ENCODE assay signal across 8 cellular contexts in the genomic region with DNA sequence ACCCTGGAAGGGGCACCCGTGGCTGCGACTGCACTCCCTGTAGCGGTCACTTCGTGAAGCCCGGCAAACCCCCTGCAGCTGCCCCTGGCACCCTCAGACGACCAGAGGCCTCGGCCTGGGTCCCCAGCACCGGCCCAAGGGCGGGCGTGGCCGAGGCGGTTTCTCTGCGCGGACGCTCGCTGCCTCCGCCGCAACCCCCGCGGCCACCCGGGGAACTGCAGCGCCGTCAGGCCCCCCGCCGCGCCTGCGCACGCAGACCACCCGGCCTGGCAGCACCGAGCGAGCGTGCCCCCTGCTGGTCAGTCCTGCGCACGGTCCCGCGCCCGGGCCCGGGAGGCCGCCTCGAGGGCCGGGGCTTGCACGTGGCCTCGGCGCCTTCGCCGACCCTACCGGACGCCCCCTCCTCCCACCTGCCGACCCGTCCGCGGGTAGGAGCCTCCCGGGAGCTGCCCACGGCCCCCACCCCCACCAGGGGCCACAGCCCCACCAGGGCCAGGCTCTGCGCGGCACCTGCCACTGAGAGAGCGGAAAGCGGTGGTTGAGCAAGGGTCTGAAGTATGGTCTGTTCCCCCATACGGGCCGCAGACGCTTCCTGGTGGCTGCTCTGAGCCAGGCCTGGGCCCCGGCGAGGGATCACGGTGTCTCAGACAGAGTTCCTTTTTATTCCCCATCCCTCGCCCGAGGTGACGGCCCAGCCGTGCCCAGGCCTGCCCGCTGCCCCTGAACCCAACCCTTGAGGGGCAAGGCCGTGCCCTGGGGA. TPM values are rescaled to one million over a fixed set of nuclear protein-coding genes. Genes with fewer than 3 reads are reported as not detected.
DNase-seq lines count a peak whose midpoint lies in the region; ATAC-seq and TF ChIP-seq lines count a peak whose summit lies in the region.

No MANE protein-coding gene starts in this region.

- no TSS peak for BruUV-seq in PC-3 (replicated peaks; lab: Mats Ljungman, UMichigan)

- no peaks in the 10 kb centered on the region for H3F3A ChIP-seq in PC-3 (ENCODE audit: low read length, unreplicated experiment)

- no peaks in the 10 kb centered on the region for H3K36me3 ChIP-seq in HUES64 (ENCODE audit: insufficient read depth, low read length)
- H3K36me3 ChIP-seq in PC-3 (ENCODE audit: low read depth, low read length), result no peaks in the 10 kb centered on the region
- H3K36me3 ChIP-seq in fibroblast of lung (ENCODE audit: control insufficient read depth, insufficient read depth, low read length), result no peaks in the 10 kb centered on the region

- H4K20me1 ChIP-seq in PC-3 (ENCODE audit: low read length) (no peaks in the 10 kb centered on the region), fibroblast of lung (ENCODE audit: control insufficient read depth, extremely low read depth, insufficient read depth, low read length) (no peaks in the 10 kb centered on the region)

- H2AFZ ChIP-seq in PC-3 (ENCODE audit: low read length) (peak overlapping the region; percentile 79), fibroblast of lung (ENCODE audit: low read length) (peak overlapping the region; percentile 65)

- 15% methylated on average over 70 of the region's 70 CpGs for WGBS in HUES64

- intact Hi-C loops in PC-3 (cut with micrococcal nuclease), result loop anchor here (2.0 kb wide), 1 partner anchor 67 kb away; no protein-coding TSS in a partner anchor

- ATAC-seq in GM21515 (IDR thresholded peaks at IDR 0.05; ENCODE audit: unreplicated experiment), result peak; percentile 81
- ATAC-seq in PC-3, result peak; percentile 86
- peak; percentile 94 to 95 for ATAC-seq in activated T-cell treated with anti-CD3 and anti-CD28 coated beads, Interleukin-2, amount 50 U/mL, for 4 hours
- ATAC-seq in naive thymus-derived CD8-positive, alpha-beta T cell, result peak; percentile 97

- no peak overlapping the region for H3K27ac ChIP-seq in HUES64 (ENCODE audit: low read depth, low read length)
- no peak overlapping the region for H3K27ac ChIP-seq in PC-3 (ENCODE audit: low read length)
- no peak overlapping the region for H3K27ac ChIP-seq in fibroblast of lung (ENCODE audit: insufficient read depth, low read length)

- CTCF ChIA-PET in PC-3 (lab: Charles Lee), result no interaction called here

- no peaks in the 10 kb centered on the region for H3K9me3 ChIP-seq in HUES64 (ENCODE audit: insufficient read depth, low read depth, low read length)
- no peaks in the 10 kb centered on the region for H3K9me3 ChIP-seq in PC-3 (ENCODE audit: low read length)
- no peaks in the 10 kb centered on the region for H3K9me3 ChIP-seq in fibroblast of lung (ENCODE audit: control insufficient read depth, insufficient read depth, low read depth, low read length)

- H3K9ac ChIP-seq in HUES64 (ENCODE audit: low read depth, low read length), result no peak overlapping the region; the same call in 1 of the 2 replicates
- H3K9ac ChIP-seq in PC-3 (ENCODE audit: low read length), result peak overlapping the region; percentile 66
- H3K9ac ChIP-seq in fibroblast of lung (ENCODE audit: insufficient read depth, low read length), result peak overlapping the region; percentile 46

- peaks cover 2% of the 10 kb centered on the region for H3K4me1 Mint-ChIP-seq in activated T-cell treated with anti-CD3 and anti-CD28 coated beads, Interleukin-2, amount 50 U/mL, for 4 hours (ENCODE audit: low read depth)
- peaks cover 0 to 6% (median 2%) of the 10 kb centered on the region in 4 donors for H3K4me1 Mint-ChIP-seq in naive thymus-derived CD8-positive, alpha-beta T cell

- H3K4me3 Mint-ChIP-seq in activated T-cell treated with anti-CD3 and anti-CD28 coated beads, Interleukin-2, amount 50 U/mL, for 4 hours, result peak overlapping the region; percentile 54
- H3K4me3 Mint-ChIP-seq in naive thymus-derived CD8-positive, alpha-beta T cell, result peak overlapping the region in 7 of 10 donors; percentile 45 to 76 (median 67)

- H3K79me2 ChIP-seq in PC-3 (ENCODE audit: low read length) (no peaks in the 10 kb centered on the region), fibroblast of lung (ENCODE audit: control insufficient read depth, insufficient read depth, low read length) (no peaks in the 10 kb centered on the region)

- POLR2A ChIA-PET in PC-3 (lab: Charles Lee; ENCODE audit: unreplicated experiment), result no interaction called here
- POLR2A ChIA-PET in naive thymus-derived CD8-positive, alpha-beta T cell (lab: Charles Lee), result interaction anchor here (0.7 to 1.5 kb wide), 5 partner anchors 14 to 437 kb away, joined by 3 to 7 read pairs (median 3); partner anchors contain the start of genes EME2, NUBP2, RPS2 and SPSB3

- H3K27me3 ChIP-seq in HUES64 (ENCODE audit: insufficient read depth, low read length) (peaks cover 11% of the 10 kb centered on the region), PC-3 (ENCODE audit: low read length) (no peaks in the 10 kb centered on the region), fibroblast of lung (ENCODE audit: control insufficient read depth, insufficient read depth, low read length) (peaks cover 1% of the 10 kb centered on the region)

- TF ChIP-seq CTCF in PC-3 (conservative IDR thresholded peaks at IDR 0.05; ENCODE audit: low read depth, low read length), result peak; percentile 68
- TF ChIP-seq CTCF in fibroblast of lung (conservative IDR thresholded peaks at IDR 0.05 in 1 of 2, IDR thresholded peaks at IDR 0.05 in 1 of 2; ENCODE audit: low read depth in 1 of 2, low read length in 2 of 2), result peak; percentile 47 to 75

- H3K4me3 ChIP-seq in HUES64 (ENCODE audit: low read length), result peak overlapping the region; percentile 50
- H3K4me3 ChIP-seq in PC-3 (ENCODE audit: low read length), result peak overlapping the region; percentile 64
- H3K4me3 ChIP-seq in fibroblast of lung (replicated peaks in 1 of 4; ENCODE audit: control extremely low read depth in 1 of 4, insufficient read depth in 1 of 4, low read depth in 3 of 4, low read length in 4 of 4), result peak overlapping the region; percentile 29 to 58 (median 32)

- H3K9me2 ChIP-seq in PC-3 (replicated peaks; ENCODE audit: low read length), result no peaks in the 10 kb centered on the region

- DNase-seq in DMS 273 (lab: John Stamatoyannopoulos, UW; ENCODE audit: unreplicated experiment), result peak; percentile 95
- peak; percentile 80 for DNase-seq in PC-3
- peak; percentile 93 for DNase-seq in activated T-cell treated with anti-CD3 and anti-CD28 coated beads, Interleukin-2, amount 50 U/mL, for 4 hours
- peak; percentile 67 to 80 for DNase-seq in fibroblast of lung (ENCODE audit: low read depth in 2 of 2)
- peak; percentile 79 to 98 (median 93) for DNase-seq in naive thymus-derived CD8-positive, alpha-beta T cell
- peak; percentile 75 to 87 for DNase-seq in stimulated activated CD8-positive, alpha-beta memory T cell treated with anti-CD3 and anti-CD28 coated beads, Interleukin-7, amount 100 ng/mL, for 48 hours (ENCODE audit: extremely low read depth in 1 of 2, low read depth in 1 of 2)

- no peaks in the 10 kb centered on the region for H3K27me3 Mint-ChIP-seq in activated T-cell treated with anti-CD3 and anti-CD28 coated beads, Interleukin-2, amount 50 U/mL, for 4 hours (ENCODE audit: low read depth)
- peaks cover 0 to 4% (median 1%) of the 10 kb centered on the region in 5 donors for H3K27me3 Mint-ChIP-seq in naive thymus-derived CD8-positive, alpha-beta T cell

- peak overlapping the region; percentile 79 for H3K4me2 ChIP-seq in PC-3 (ENCODE audit: low read length)
- peak overlapping the region; percentile 68 for H3K4me2 ChIP-seq in fibroblast of lung (ENCODE audit: extremely low read depth, insufficient read depth, low read length)

- H3K27ac Mint-ChIP-seq in naive thymus-derived CD8-positive, alpha-beta T cell, result peak overlapping the region in 1 of 10 donors; percentile 84

- H3K4me1 ChIP-seq in HUES64 (ENCODE audit: insufficient read depth, low read length), result no peaks in the 10 kb centered on the region
- no peaks in the 10 kb centered on the region for H3K4me1 ChIP-seq in PC-3 (ENCODE audit: insufficient read depth, low read length)
- H3K4me1 ChIP-seq in fibroblast of lung (ENCODE audit: control insufficient read depth, extremely low read depth, insufficient read depth, low read length), result no peaks in the 10 kb centered on the region

- no peaks in the 10 kb centered on the region for H3K9me3 Mint-ChIP-seq in activated T-cell treated with anti-CD3 and anti-CD28 coated beads, Interleukin-2, amount 50 U/mL, for 4 hours
- no peaks in the 10 kb centered on the region for H3K9me3 Mint-ChIP-seq in naive thymus-derived CD8-positive, alpha-beta T cell

- H3K36me3 Mint-ChIP-seq in activated T-cell treated with anti-CD3 and anti-CD28 coated beads, Interleukin-2, amount 50 U/mL, for 4 hours (ENCODE audit: insufficient read depth), result no peaks in the 10 kb centered on the region
- H3K36me3 Mint-ChIP-seq in naive thymus-derived CD8-positive, alpha-beta T cell, result no peaks in the 10 kb centered on the region

RNA-seq across cellular contexts. Expression of gene HS3ST6, which starts 11.5 kb away (rescaled TPM):
- polyA plus RNA-seq in HUES64 (2013, experiment 1 of 2), result 0.25 TPM
- not detected for polyA plus RNA-seq in HUES64 (2013, experiment 2 of 2)
- total RNA-seq in PC-3 (2014; rRNA removed) (not detected in 2 replicates), fibroblast of lung (not detected in 2 replicates)
- not detected for total RNA-seq in activated T-cell treated with anti-CD3 and anti-CD28 coated beads, Interleukin-2, amount 50 U/mL, for 4 hours
- polyA plus RNA-seq in fibroblast of lung, result not detected in 2 replicates
- not detected in 2 replicates for polyA plus RNA-seq in fibroblast of lung (2012)
- polyA minus RNA-seq in fibroblast of lung (ENCODE audit: low replicate concordance), result not detected in 2 replicates
- not detected for total RNA-seq in naive thymus-derived CD8-positive, alpha-beta T cell
- not detected for polyA plus RNA-seq in naive thymus-derived CD8-positive, alpha-beta T cell

RNA-seq across cellular contexts. Expression of gene MSRB1, which starts 13.2 kb away (rescaled TPM):
- 30.4 TPM for polyA plus RNA-seq in HUES64 (2013, experiment 1 of 2)
- polyA plus RNA-seq in HUES64 (2013, experiment 2 of 2), result 27.3 TPM
- total RNA-seq in PC-3 (2014; rRNA removed) (24.6 and 25.7 TPM in 2 replicates), fibroblast of lung (5.6 and 7.1 TPM in 2 replicates)
- 10 to 100 TPM; 16.8 to 19.4 (median 17.6) TPM for total RNA-seq in activated T-cell treated with anti-CD3 and anti-CD28 coated beads, Interleukin-2, amount 50 U/mL, for 4 hours
- 21.4 and 25.6 TPM in 2 replicates for polyA plus RNA-seq in fibroblast of lung
- 28.2 and 34.8 TPM in 2 replicates for polyA plus RNA-seq in fibroblast of lung (2012)
- polyA minus RNA-seq in fibroblast of lung (ENCODE audit: low replicate concordance), result 42.3 and 45.5 TPM in 2 replicates
- 1 to 10 TPM; 9.9 to 10.0 TPM for total RNA-seq in naive thymus-derived CD8-positive, alpha-beta T cell
- 10 to 100 TPM; 13.9 to 19.1 (median 16.2) TPM for polyA plus RNA-seq in naive thymus-derived CD8-positive, alpha-beta T cell

RNA-seq across cellular contexts. Expression of gene RPL3L, which starts 24.7 kb away (rescaled TPM):
- polyA plus RNA-seq in HUES64 (2013, experiment 1 of 2), result 0.10 TPM
- polyA plus RNA-seq in HUES64 (2013, experiment 2 of 2), result 0.51 TPM
- total RNA-seq in PC-3 (2014; rRNA removed) (1.5 TPM in 1 of 2 replicates, not detected in the other), fibroblast of lung (not detected in 2 replicates)
- not detected for total RNA-seq in activated T-cell treated with anti-CD3 and anti-CD28 coated beads, Interleukin-2, amount 50 U/mL, for 4 hours
- polyA plus RNA-seq in fibroblast of lung, result not detected in 2 replicates
- polyA plus RNA-seq in fibroblast of lung (2012), result 0.05 TPM in 1 of 2 replicates, not detected in the other
- not detected in 2 replicates for polyA minus RNA-seq in fibroblast of lung (ENCODE audit: low replicate concordance)
- total RNA-seq in naive thymus-derived CD8-positive, alpha-beta T cell, result not detected
- polyA plus RNA-seq in naive thymus-derived CD8-positive, alpha-beta T cell, result not detected

RNA-seq across cellular contexts. Expression of gene NDUFB10, which starts 29.6 kb away (rescaled TPM):
- polyA plus RNA-seq in HUES64 (2013, experiment 1 of 2), result 176 TPM
- polyA plus RNA-seq in HUES64 (2013, experiment 2 of 2), result 181 TPM
- total RNA-seq in PC-3 (2014; rRNA removed) (407 and 530 TPM in 2 replicates), fibroblast of lung (149 TPM in 2 replicates)
- total RNA-seq in activated T-cell treated with anti-CD3 and anti-CD28 coated beads, Interleukin-2, amount 50 U/mL, for 4 hours, result 100 to 1,000 TPM; 115 to 143 (median 117) TPM
- polyA plus RNA-seq in fibroblast of lung, result 123 and 152 TPM in 2 replicates
- 198 and 264 TPM in 2 replicates for polyA plus RNA-seq in fibroblast of lung (2012)
- 113 and 143 TPM in 2 replicates for polyA minus RNA-seq in fibroblast of lung (ENCODE audit: low replicate concordance)
- 10 to 100 TPM; 62.5 to 65.6 TPM for total RNA-seq in naive thymus-derived CD8-positive, alpha-beta T cell
- 100 to 1,000 TPM; 180 to 217 (median 187) TPM for polyA plus RNA-seq in naive thymus-derived CD8-positive, alpha-beta T cell

RNA-seq across cellular contexts. Expression of gene RPS2, which starts 34.9 kb away (rescaled TPM):
- 4,246 TPM for polyA plus RNA-seq in HUES64 (2013, experiment 1 of 2)
- 4,382 TPM for polyA plus RNA-seq in HUES64 (2013, experiment 2 of 2)
- 2,234 and 2,721 TPM in 2 replicates for total RNA-seq in PC-3 (2014; rRNA removed)
- total RNA-seq in activated T-cell treated with anti-CD3 and anti-CD28 coated beads, Interleukin-2, amount 50 U/mL, for 4 hours, result 1,000 to 10,000 TPM; 5,588 to 5,699 (median 5,621) TPM
- 2,596 and 3,027 TPM in 2 replicates for total RNA-seq in fibroblast of lung
- 1,683 and 2,648 TPM in 2 replicates for polyA plus RNA-seq in fibroblast of lung
- 3,087 and 4,723 TPM in 2 replicates for polyA plus RNA-seq in fibroblast of lung (2012)
- polyA minus RNA-seq in fibroblast of lung (ENCODE audit: low replicate concordance), result 5,130 and 5,630 TPM in 2 replicates
- total RNA-seq in naive thymus-derived CD8-positive, alpha-beta T cell, result 1,000 to 10,000 TPM; 3,016 to 3,025 TPM
- polyA plus RNA-seq in naive thymus-derived CD8-positive, alpha-beta T cell, result 1,000 to 10,000 TPM; 6,506 to 7,644 (median 7,481) TPM
